Comparison of ENCODE assay signal across 1 cellular context in the genomic region with DNA sequence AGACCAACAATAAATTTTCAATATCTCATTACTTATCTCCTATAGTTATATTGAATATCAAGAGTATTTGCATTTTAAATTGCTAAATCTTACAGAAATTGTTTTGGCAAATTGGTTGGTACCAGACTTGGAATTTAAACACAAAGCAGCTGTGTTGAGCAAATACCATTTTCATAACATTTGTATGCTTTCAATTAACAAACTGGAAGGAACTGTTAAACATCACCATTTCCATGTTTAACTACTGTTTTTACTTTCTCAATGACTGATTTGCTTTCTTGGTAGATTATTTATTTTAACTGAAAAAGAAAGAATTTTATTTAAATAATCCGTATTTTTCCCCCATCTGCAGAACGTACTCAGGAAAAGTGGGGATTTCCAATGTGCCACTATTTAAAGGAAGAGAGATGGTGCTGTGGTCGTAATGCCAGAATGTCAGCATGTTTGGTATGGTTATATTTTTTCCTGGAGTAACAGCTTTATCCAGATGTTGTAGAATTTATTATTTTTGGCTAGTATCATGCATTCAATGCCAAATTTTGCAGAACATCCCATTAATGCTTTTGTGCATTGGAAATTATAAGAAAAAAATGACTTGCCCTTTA.
TF ChIP-seq lines count a peak whose summit lies in the region.

No MANE protein-coding gene starts in this region.

TF ChIP-seq in IMR-90, 13 proteins besides CTCF, POLR2A, EP300 and RAD21:
- no peak for TF ChIP-seq MAFK (IDR thresholded peaks at IDR 0.05; ENCODE audit: low read depth, low read length)
- TF ChIP-seq MAZ (IDR thresholded peaks at IDR 0.05; ENCODE audit: borderline replicate concordance, low read depth, low read length) = no peak
- no peak for TF ChIP-seq USF2 (IDR thresholded peaks at IDR 0.05; ENCODE audit: low read depth, low read length)
- TF ChIP-seq SMC3 (IDR thresholded peaks at IDR 0.05; ENCODE audit: low read depth, low read length) = no peak
- TF ChIP-seq NFE2L2 (IDR thresholded peaks at IDR 0.05; ENCODE audit: low read depth, low read length) = no peak
